12 cellular contexts compared by ENCODE assay signal in genomic region chr16:53949716-53950410, GRCh38.
DNase-seq lines count a peak whose midpoint lies in the region; ATAC-seq, FAIRE-seq and TF ChIP-seq lines count a peak whose summit lies in the region.
"Had no signal": no experiment of that assay in that cellular context is flagged by ENCODE, and none has a peak within 500 bp of the region (broad histone marks: within the 10 kb centered on the region; RNA-seq: fewer than 3 reads in every experiment).

No MANE protein-coding gene starts in this region.

- DNase-seq in G401 (ENCODE audit: low spot score) (peak; percentile 66), GM19239 (ENCODE audit: insufficient read length, low spot score) (no peak), cerebellum (ENCODE audit: low spot score) (peak; percentile 14), DMS114 treated with DMSO at 0.1 percent for 48 hours (lab: John Stamatoyannopoulos, UW; ENCODE audit: unreplicated experiment) (no peak), H7 (no peak)
- DNase-seq: activated CD4-positive, alpha-beta T cell treated with anti-CD3 and anti-CD28 coated beads, Interleukin-2, amount 50 U/mL, for 1 hour; activated naive CD4-positive, alpha-beta T cell treated with anti-CD3 and anti-CD28 coated beads, Interleukin-2, amount 10 ng/mL, durations not matched to agents 7 days and 5 days; NCI-H446; pancreas had no signal

- ATAC-seq in HG03432 (IDR thresholded peaks at IDR 0.05; ENCODE audit: unreplicated experiment) (peak; percentile 64), SK-N-SH treated with all-trans-retinoic acid at 6 μM for 48 hours (no peak), GM19328 (IDR thresholded peaks at IDR 0.05; ENCODE audit: unreplicated experiment) (no peak)
- ATAC-seq: pancreas had no signal

- no peak overlapping the region for H3K4me3 ChIP-seq in H7 (ENCODE audit: insufficient read depth, low read depth, low read length)
- H3K4me3 ChIP-seq: pancreas had no signal

- no peaks in the 10 kb centered on the region for H3K27me3 ChIP-seq in H7 (ENCODE audit: control insufficient read depth, insufficient read depth, low read length)
- H3K27me3 ChIP-seq: pancreas had no signal

- in situ Hi-C loops in G401 (cut with HindIII; ENCODE audit: low sequenced_read_pairs): no loop called here

- no peaks in the 10 kb centered on the region for H3K36me3 ChIP-seq in H7 (replicated peaks; ENCODE audit: control insufficient read depth, insufficient read depth, low read length)
- H3K36me3 ChIP-seq: pancreas had no signal

- FAIRE-seq in GM19239 (lab: Jason Lieb, UNC): peak; percentile 82
- FAIRE-seq: pancreas had no signal

TF ChIP-seq in SK-N-SH treated with all-trans-retinoic acid at 6 μM for 48 hours, 23 proteins besides CTCF, POLR2A, EP300 and RAD21:
- TF ChIP-seq, protein P1, sequence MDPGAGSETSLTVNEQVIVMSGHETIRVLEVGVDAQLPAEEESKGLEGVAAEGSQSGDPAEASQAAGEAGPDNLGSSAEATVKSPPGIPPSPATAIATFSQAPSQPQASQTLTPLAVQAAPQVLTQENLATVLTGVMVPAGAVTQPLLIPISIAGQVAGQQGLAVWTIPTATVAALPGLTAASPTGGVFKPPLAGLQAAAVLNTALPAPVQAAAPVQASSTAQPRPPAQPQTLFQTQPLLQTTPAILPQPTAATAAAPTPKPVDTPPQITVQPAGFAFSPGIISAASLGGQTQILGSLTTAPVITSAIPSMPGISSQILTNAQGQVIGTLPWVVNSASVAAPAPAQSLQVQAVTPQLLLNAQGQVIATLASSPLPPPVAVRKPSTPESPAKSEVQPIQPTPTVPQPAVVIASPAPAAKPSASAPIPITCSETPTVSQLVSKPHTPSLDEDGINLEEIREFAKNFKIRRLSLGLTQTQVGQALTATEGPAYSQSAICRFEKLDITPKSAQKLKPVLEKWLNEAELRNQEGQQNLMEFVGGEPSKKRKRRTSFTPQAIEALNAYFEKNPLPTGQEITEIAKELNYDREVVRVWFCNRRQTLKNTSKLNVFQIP (CRISPR knock-in tag; IDR thresholded peaks at IDR 0.05; ENCODE audit: borderline replicate concordance, low read depth): no peak
- TF ChIP-seq ZNF565 (CRISPR knock-in tag; conservative IDR thresholded peaks at IDR 0.05; ENCODE audit: low read depth) (no peak), PPARA (CRISPR knock-in tag; IDR thresholded peaks at IDR 0.05; ENCODE audit: borderline replicate concordance) (no peak), GLIS3 (CRISPR knock-in tag; IDR thresholded peaks at IDR 0.05) (no peak), ISL1 (CRISPR knock-in tag; IDR thresholded peaks at IDR 0.05) (no peak), PATZ1 (CRISPR knock-in tag; IDR thresholded peaks at IDR 0.05; ENCODE audit: borderline replicate concordance) (no peak), BACH2 (CRISPR knock-in tag; IDR thresholded peaks at IDR 0.05; ENCODE audit: borderline replicate concordance) (no peak), SNAI2 (CRISPR knock-in tag; IDR thresholded peaks at IDR 0.05) (no peak), ZC3H10 (CRISPR knock-in tag; IDR thresholded peaks at IDR 0.05) (no peak), ZFP3 (CRISPR knock-in tag; IDR thresholded peaks at IDR 0.05) (no peak), ZNF8 (CRISPR knock-in tag; IDR thresholded peaks at IDR 0.05) (no peak), TOX (CRISPR knock-in tag; IDR thresholded peaks at IDR 0.05; ENCODE audit: borderline replicate concordance) (no peak)
- TF ChIP-seq, protein P2, sequence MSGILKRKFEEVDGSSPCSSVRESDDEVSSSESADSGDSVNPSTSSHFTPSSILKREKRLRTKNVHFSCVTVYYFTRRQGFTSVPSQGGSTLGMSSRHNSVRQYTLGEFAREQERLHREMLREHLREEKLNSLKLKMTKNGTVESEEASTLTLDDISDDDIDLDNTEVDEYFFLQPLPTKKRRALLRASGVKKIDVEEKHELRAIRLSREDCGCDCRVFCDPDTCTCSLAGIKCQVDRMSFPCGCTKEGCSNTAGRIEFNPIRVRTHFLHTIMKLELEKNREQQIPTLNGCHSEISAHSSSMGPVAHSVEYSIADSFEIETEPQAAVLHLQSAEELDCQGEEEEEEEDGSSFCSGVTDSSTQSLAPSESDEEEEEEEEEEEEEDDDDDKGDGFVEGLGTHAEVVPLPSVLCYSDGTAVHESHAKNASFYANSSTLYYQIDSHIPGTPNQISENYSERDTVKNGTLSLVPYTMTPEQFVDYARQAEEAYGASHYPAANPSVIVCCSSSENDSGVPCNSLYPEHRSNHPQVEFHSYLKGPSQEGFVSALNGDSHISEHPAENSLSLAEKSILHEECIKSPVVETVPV (CRISPR knock-in tag; IDR thresholded peaks at IDR 0.05): no peak

Comparison
In these comparisons a context has a peak if more than half of its experiments do, and no peak if none do; other contexts are left out.
1. DNase-seq: peak in G401 (single experiment) and cerebellum (single experiment); none in GM19239 (single experiment), DMS114 treated with DMSO at 0.1 percent for 48 hours (single experiment) and H7 (single experiment).